31 cellular contexts compared by ENCODE assay signal in genomic region chr11:107354780-107355179, GRCh38.
"Had no signal": no experiment of that assay in that cellular context is flagged by ENCODE, and none has a peak within 500 bp of the region (broad histone marks: within the 10 kb centered on the region; RNA-seq: fewer than 3 reads in every experiment).

No MANE protein-coding gene starts in this region.

- H3K4me1 ChIP-seq: adrenal gland, body of pancreas, esophagus muscularis mucosa, foreskin keratinocyte, gastrocnemius medialis, heart right ventricle had no signal

- H3K9me3 Mint-ChIP-seq: activated B cell treated with CpG ODN at 0.5 μM for 24 hours; activated CD4-positive, alpha-beta T cell treated with anti-CD3 and anti-CD28 coated beads, Interleukin-2, amount 10 ng/mL, durations not matched to agents 24 days and 14 days; activated naive CD4-positive, alpha-beta T cell treated with anti-CD3 and anti-CD28 coated beads, Interleukin-2, amount 50 U/mL, for 24 hours; effector memory CD8-positive, alpha-beta T cell; T-helper 2 cell treated with Interferon-gamma antibody and Interleukin-4, amounts not matched to agents 5 μg/mL and 100 μg/mL, for 36 hours had no signal

- H2AFZ ChIP-seq: hepatocyte had no signal

- H3K79me2 ChIP-seq: hepatocyte had no signal

- H3K4me3 ChIP-seq: adrenal gland, body of pancreas, esophagus muscularis mucosa, gastrocnemius medialis, heart right ventricle, hepatocyte had no signal

- H3K27ac Mint-ChIP-seq: activated B cell treated with CpG ODN at 0.5 μM for 24 hours; activated CD4-positive, alpha-beta memory T cell treated with anti-CD3 and anti-CD28 coated beads, Interleukin-2, amount 10 ng/mL, durations not matched to agents 7 days and 5 days; activated CD4-positive, alpha-beta T cell treated with anti-CD3 and anti-CD28 coated beads, Interleukin-2, amount 10 ng/mL, durations not matched to agents 24 days and 14 days; activated CD8-positive, alpha-beta memory T cell treated with anti-CD3 and anti-CD28 coated beads, Interleukin-2, amount 10 ng/mL, durations not matched to agents 7 days and 5 days; activated naive CD4-positive, alpha-beta T cell treated with anti-CD3 and anti-CD28 coated beads, Interleukin-2, amount 50 U/mL, for 24 hours; effector memory CD8-positive, alpha-beta T cell; T-helper 17 cell; T-helper 2 cell treated with Interferon-gamma antibody and Interleukin-4, amounts not matched to agents 5 μg/mL and 100 μg/mL, for 36 hours had no signal

- H3K27me3 Mint-ChIP-seq: activated B cell treated with CpG ODN at 0.5 μM for 24 hours; activated CD4-positive, alpha-beta memory T cell treated with anti-CD3 and anti-CD28 coated beads, Interleukin-2, amount 10 ng/mL, durations not matched to agents 7 days and 5 days; activated CD4-positive, alpha-beta T cell treated with anti-CD3 and anti-CD28 coated beads, Interleukin-2, amount 10 ng/mL, durations not matched to agents 24 days and 14 days; activated CD8-positive, alpha-beta memory T cell treated with anti-CD3 and anti-CD28 coated beads, Interleukin-2, amount 10 ng/mL, durations not matched to agents 7 days and 5 days; activated naive CD4-positive, alpha-beta T cell treated with anti-CD3 and anti-CD28 coated beads, Interleukin-2, amount 50 U/mL, for 24 hours; effector memory CD8-positive, alpha-beta T cell; T-helper 17 cell had no signal

- H3K4me2 ChIP-seq: hepatocyte had no signal

- H3K4me1 Mint-ChIP-seq: activated B cell treated with CpG ODN at 0.5 μM for 24 hours; activated CD4-positive, alpha-beta memory T cell treated with anti-CD3 and anti-CD28 coated beads, Interleukin-2, amount 10 ng/mL, durations not matched to agents 7 days and 5 days; activated CD4-positive, alpha-beta T cell treated with anti-CD3 and anti-CD28 coated beads, Interleukin-2, amount 10 ng/mL, durations not matched to agents 24 days and 14 days had no signal

- H3K27me3 ChIP-seq: adrenal gland, body of pancreas, esophagus muscularis mucosa, foreskin keratinocyte, gastrocnemius medialis, heart right ventricle, hepatocyte had no signal

- H3K4me3 Mint-ChIP-seq: activated B cell treated with CpG ODN at 0.5 μM for 24 hours; activated CD4-positive, alpha-beta memory T cell treated with anti-CD3 and anti-CD28 coated beads, Interleukin-2, amount 10 ng/mL, durations not matched to agents 7 days and 5 days; activated CD4-positive, alpha-beta T cell treated with anti-CD3 and anti-CD28 coated beads, Interleukin-2, amount 10 ng/mL, durations not matched to agents 24 days and 14 days; activated CD8-positive, alpha-beta memory T cell treated with anti-CD3 and anti-CD28 coated beads, Interleukin-2, amount 10 ng/mL, durations not matched to agents 7 days and 5 days; activated naive CD4-positive, alpha-beta T cell treated with anti-CD3 and anti-CD28 coated beads, Interleukin-2, amount 50 U/mL, for 24 hours; effector memory CD8-positive, alpha-beta T cell; T-helper 17 cell; T-helper 2 cell treated with Interferon-gamma antibody and Interleukin-4, amounts not matched to agents 5 μg/mL and 100 μg/mL, for 36 hours had no signal

- H3K27ac ChIP-seq: adrenal gland, body of pancreas, esophagus muscularis mucosa, foreskin keratinocyte, gastrocnemius medialis, heart right ventricle, hepatocyte, WERI-Rb-1 had no signal

- DNase-seq: activated B cell treated with CpG ODN at 0.5 μM for 24 hours; activated CD4-positive, alpha-beta memory T cell treated with anti-CD3 and anti-CD28 coated beads, Interleukin-2, amount 10 ng/mL, durations not matched to agents 7 days and 5 days; activated CD4-positive, alpha-beta T cell treated with anti-CD3 and anti-CD28 coated beads, Interleukin-2, amount 10 ng/mL, durations not matched to agents 24 days and 14 days; activated CD8-positive, alpha-beta memory T cell treated with anti-CD3 and anti-CD28 coated beads, Interleukin-2, amount 10 ng/mL, durations not matched to agents 7 days and 5 days; activated CD8-positive, alpha-beta memory T cell treated with anti-CD3 and anti-CD28 coated beads, Interleukin-2, amount 50 U/mL, for 4 hours; activated effector memory CD4-positive, alpha-beta T cell treated with Interleukin-2 at 50 U/mL for 16 hours; activated gamma-delta T cell treated with Interleukin-2 at 50 U/mL for 16 hours; activated naive CD4-positive, alpha-beta T cell treated with Interleukin-2 at 50 U/mL for 16 hours; activated T-cell treated with anti-CD3 and anti-CD28 coated beads, Interleukin-2, amount 50 U/mL, for 48 hours; adrenal gland; amygdala; aorta; body of pancreas; caudate nucleus; cortex of kidney; dermis blood vessel endothelial cell; effector CD4-positive, alpha-beta T cell; effector memory CD8-positive, alpha-beta T cell; erythroblast; foreskin keratinocyte; gastrocnemius medialis; heart right ventricle; T-helper 1 cell; T-helper 17 cell; T1000; WERI-Rb-1 had no signal

- H3K36me3 ChIP-seq: adrenal gland had no signal

- ATAC-seq: activated CD8-positive, alpha-beta memory T cell treated with anti-CD3 and anti-CD28 coated beads, Interleukin-2, amount 10 ng/mL, durations not matched to agents 7 days and 5 days; body of pancreas; effector memory CD8-positive, alpha-beta T cell; foreskin keratinocyte; gastrocnemius medialis; heart right ventricle; SK-N-SH treated with all-trans-retinoic acid at 6 μM for 48 hours; T-helper 17 cell had no signal

- H3K9me3 ChIP-seq: adrenal gland, body of pancreas, esophagus muscularis mucosa, gastrocnemius medialis had no signal
